ENCODE assay signal across 1 cellular context in the genomic region with DNA sequence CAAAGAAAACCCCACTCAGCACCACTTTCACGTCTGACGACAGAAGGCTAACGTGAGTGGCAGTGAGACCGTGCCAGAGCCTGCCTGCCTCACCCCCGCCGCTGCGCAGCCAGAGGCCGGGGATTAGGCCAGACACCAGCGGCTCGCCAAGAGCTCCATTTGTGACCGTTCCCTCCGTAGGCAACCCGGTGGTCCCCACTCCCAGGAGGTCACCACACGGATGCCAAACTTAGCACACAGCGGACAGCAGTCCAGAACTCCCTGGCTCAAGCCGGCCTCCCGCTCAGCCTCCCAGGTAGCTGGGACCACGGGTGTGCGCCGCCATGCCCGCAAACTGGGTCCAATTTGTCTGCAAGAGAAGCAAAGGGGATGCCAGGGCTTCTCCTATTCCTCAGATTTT.
TF ChIP-seq lines count a peak whose summit lies in the region.

No MANE protein-coding gene starts in this region.

TF ChIP-seq in IMR-90, 13 proteins besides CTCF, POLR2A, EP300 and RAD21:
- TF ChIP-seq BHLHE40 (IDR thresholded peaks at IDR 0.05; ENCODE audit: low read depth, low read length): no peak
- no peak for TF ChIP-seq RFX5 (IDR thresholded peaks at IDR 0.05; ENCODE audit: low read depth, low read length)
- TF ChIP-seq RCOR1 (IDR thresholded peaks at IDR 0.05; ENCODE audit: insufficient replicate concordance, low read length): no peak
- TF ChIP-seq, protein P1, sequence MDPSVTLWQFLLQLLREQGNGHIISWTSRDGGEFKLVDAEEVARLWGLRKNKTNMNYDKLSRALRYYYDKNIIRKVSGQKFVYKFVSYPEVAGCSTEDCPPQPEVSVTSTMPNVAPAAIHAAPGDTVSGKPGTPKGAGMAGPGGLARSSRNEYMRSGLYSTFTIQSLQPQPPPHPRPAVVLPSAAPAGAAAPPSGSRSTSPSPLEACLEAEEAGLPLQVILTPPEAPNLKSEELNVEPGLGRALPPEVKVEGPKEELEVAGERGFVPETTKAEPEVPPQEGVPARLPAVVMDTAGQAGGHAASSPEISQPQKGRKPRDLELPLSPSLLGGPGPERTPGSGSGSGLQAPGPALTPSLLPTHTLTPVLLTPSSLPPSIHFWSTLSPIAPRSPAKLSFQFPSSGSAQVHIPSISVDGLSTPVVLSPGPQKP (IDR thresholded peaks at IDR 0.05; ENCODE audit: borderline replicate concordance, low read depth, low read length): no peak
- TF ChIP-seq CEBPB (IDR thresholded peaks at IDR 0.05; ENCODE audit: low read depth, low read length): no peak
- no peak for TF ChIP-seq NFE2L2 (IDR thresholded peaks at IDR 0.05; ENCODE audit: low read depth, low read length)
- TF ChIP-seq MXI1 (IDR thresholded peaks at IDR 0.05; ENCODE audit: borderline replicate concordance, low read depth, low read length): no peak
- TF ChIP-seq MAFK (IDR thresholded peaks at IDR 0.05; ENCODE audit: low read depth, low read length): no peak
- no peak for TF ChIP-seq SMC3 (IDR thresholded peaks at IDR 0.05; ENCODE audit: low read depth, low read length)
- no peak for TF ChIP-seq FOS (IDR thresholded peaks at IDR 0.05; ENCODE audit: low read depth, low read length)
- TF ChIP-seq MAZ (IDR thresholded peaks at IDR 0.05; ENCODE audit: borderline replicate concordance, low read depth, low read length): no peak
- TF ChIP-seq CHD1 (IDR thresholded peaks at IDR 0.05; ENCODE audit: low read depth, low read length): no peak
- TF ChIP-seq, protein P2, sequence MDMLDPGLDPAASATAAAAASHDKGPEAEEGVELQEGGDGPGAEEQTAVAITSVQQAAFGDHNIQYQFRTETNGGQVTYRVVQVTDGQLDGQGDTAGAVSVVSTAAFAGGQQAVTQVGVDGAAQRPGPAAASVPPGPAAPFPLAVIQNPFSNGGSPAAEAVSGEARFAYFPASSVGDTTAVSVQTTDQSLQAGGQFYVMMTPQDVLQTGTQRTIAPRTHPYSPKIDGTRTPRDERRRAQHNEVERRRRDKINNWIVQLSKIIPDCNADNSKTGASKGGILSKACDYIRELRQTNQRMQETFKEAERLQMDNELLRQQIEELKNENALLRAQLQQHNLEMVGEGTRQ (IDR thresholded peaks at IDR 0.05; ENCODE audit: low read depth, low read length): no peak
